ENCODE assay signal across 1 cellular context in genomic region chr6:7580537-7580926, GRCh38.
TF ChIP-seq lines count a peak whose summit lies in the region.

No MANE protein-coding gene starts in this region.

TF ChIP-seq in HepG2, 621 proteins besides CTCF, POLR2A, EP300 and RAD21 (continued from another document and continues in another):
- TF ChIP-seq FOXC1 (CRISPR knock-in tag; IDR thresholded peaks at IDR 0.05; ENCODE audit: borderline replicate concordance) (no peak), SMC3 (IDR thresholded peaks at IDR 0.05; ENCODE audit: low read length) (no peak), FOSL2 (CRISPR knock-in tag; IDR thresholded peaks at IDR 0.05) (0 out of 2 replicates have a peak, but pooled peaks have one; percentile 21), MZF1 (CRISPR knock-in tag; IDR thresholded peaks at IDR 0.05; ENCODE audit: borderline replicate concordance) (no peak), PHF21A (CRISPR knock-in tag; IDR thresholded peaks at IDR 0.05) (0 out of 2 replicates have a peak, but pooled peaks have one; percentile 7), TCF7 (IDR thresholded peaks at IDR 0.05; ENCODE audit: low read depth) (peak; percentile 33; the same call in 1 of the 2 replicates), ZNF646 (CRISPR knock-in tag; IDR thresholded peaks at IDR 0.05) (no peak), E2F1 (CRISPR knock-in tag; IDR thresholded peaks at IDR 0.05) (no peak), ZBTB33 (CRISPR knock-in tag; IDR thresholded peaks at IDR 0.05) (0 out of 2 replicates have a peak, but pooled peaks have one; percentile 38), HDAC1 (CRISPR knock-in tag; IDR thresholded peaks at IDR 0.05) (peak; percentile 37; the same call in 1 of the 2 replicates), ATF4 (CRISPR knock-in tag; IDR thresholded peaks at IDR 0.05) (0 out of 4 replicates have a peak, but pooled peaks of 1 of the 2 experiments have one; percentile 29), NCOA1 (CRISPR knock-in tag; IDR thresholded peaks at IDR 0.05) (no peak), ARNT2 (CRISPR knock-in tag; IDR thresholded peaks at IDR 0.05; ENCODE audit: low read depth) (no peak), ZNF691 (CRISPR knock-in tag; IDR thresholded peaks at IDR 0.05; ENCODE audit: borderline replicate concordance, low read depth) (peak; percentile 45; the same call in 1 of the 2 replicates), REPIN1 (CRISPR knock-in tag; IDR thresholded peaks at IDR 0.05; ENCODE audit: borderline replicate concordance, low read depth) (0 out of 2 replicates have a peak, but pooled peaks have one; percentile 7), CEBPB (IDR thresholded peaks at IDR 0.05; ENCODE audit: borderline replicate concordance, low read depth, low read length) (no peak), ZNF24 (IDR thresholded peaks at IDR 0.05) (no peak), CENPBD1 (CRISPR knock-in tag; IDR thresholded peaks at IDR 0.05; ENCODE audit: borderline replicate concordance, low read depth) (no peak), SNAPC2 (CRISPR knock-in tag; IDR thresholded peaks at IDR 0.05) (peak; percentile 53; the same call in 1 of the 2 replicates), FOXP4 (CRISPR knock-in tag; IDR thresholded peaks at IDR 0.05) (peak; percentile 69; the same call in 1 of the 2 replicates), ZNF687 (CRISPR knock-in tag; IDR thresholded peaks at IDR 0.05) (no peak), POLR2AphosphoS5 (IDR thresholded peaks at IDR 0.05; ENCODE audit: low read depth, low read length) (peak; percentile 38; the same call in 1 of the 2 replicates), ZBTB20 (CRISPR knock-in tag; IDR thresholded peaks at IDR 0.05; ENCODE audit: borderline replicate concordance, low read depth) (no peak), GABPA (IDR thresholded peaks at IDR 0.05; ENCODE audit: low read depth, low read length) (no peak), GABPA (CRISPR knock-in tag; IDR thresholded peaks at IDR 0.05; ENCODE audit: low read depth) (peak; percentile 50; the same call in 1 of the 2 replicates), HOXA3 (CRISPR knock-in tag; IDR thresholded peaks at IDR 0.05) (no peak; the same call in 1 of the 2 replicates), GABPB1 (CRISPR knock-in tag; IDR thresholded peaks at IDR 0.05) (peak; percentile 39; the same call in 1 of the 2 replicates), IKZF1 (IDR thresholded peaks at IDR 0.05) (no peak), ZNF710 (CRISPR knock-in tag; IDR thresholded peaks at IDR 0.05; ENCODE audit: borderline replicate concordance) (peak; percentile 63; the same call in 1 of the 2 replicates), GMEB2 (CRISPR knock-in tag; IDR thresholded peaks at IDR 0.05; ENCODE audit: low read depth) (no peak), ZNF484 (CRISPR knock-in tag; IDR thresholded peaks at IDR 0.05; ENCODE audit: borderline replicate concordance, low read depth) (no peak), ETV5 (CRISPR knock-in tag; IDR thresholded peaks at IDR 0.05; ENCODE audit: borderline replicate concordance) (peak; percentile 74; the same call in 1 of the 2 replicates)
